In genomic region chr14:58414845-58415244, GRCh38 we compare ENCODE assay signal across 21 cellular contexts. TPM values are rescaled to one million over a fixed set of nuclear protein-coding genes. Genes with fewer than 3 reads are reported as not detected.
DNase-seq lines count a peak whose midpoint lies in the region; ATAC-seq and TF ChIP-seq lines count a peak whose summit lies in the region.
"Had no signal": no experiment of that assay in that cellular context is flagged by ENCODE, and none has a peak within 500 bp of the region (broad histone marks: within the 10 kb centered on the region; RNA-seq: fewer than 3 reads in every experiment).

No MANE protein-coding gene starts in this region.

- 0 out of 2 replicates have a peak, but pooled peaks cover 9% of the 10 kb centered on the region for H4K20me1 ChIP-seq in GM23338 (replicated peaks; ENCODE audit: insufficient read depth)

- H3K9me3 ChIP-seq in BE2C (no peaks in the 10 kb centered on the region; the same call in 1 of the 2 replicates), heart right ventricle (no peaks in the 10 kb centered on the region)
- H3K9me3 ChIP-seq: body of pancreas had no signal

- peaks cover 1% of the 10 kb centered on the region for H3K27me3 Mint-ChIP-seq in GM23338 (ENCODE audit: insufficient read depth, low read depth, poor library complexity)
- H3K27me3 Mint-ChIP-seq: dendritic cell treated with granulocyte-macrophage colony-stimulating factor and Interleukin-4, amounts not matched to agents 40 ng/mL and 50 ng/mL, for 4 days; natural killer cell treated with Interleukin-12 subunit alpha and Interleukin-12 subunit beta and Interleukin-15 and Interleukin-18, amount 100 ng/mL, for 72 hours had no signal

- WGBS in heart right ventricle, 2 donors = 98 to 100% methylated on average over 1 of the region's 1 CpG

- no peaks in the 10 kb centered on the region for H3K9me2 ChIP-seq in GM23338 (ENCODE audit: insufficient read depth)

- TF ChIP-seq CTCF in BE2C (IDR thresholded peaks at IDR 0.05; ENCODE audit: low read depth, low read length) (peak; percentile 20; the same call in 1 of the 2 replicates), GM23338 (conservative IDR thresholded peaks at IDR 0.05; ENCODE audit: low read depth in 2 of 2) (no peak), heart right ventricle (IDR thresholded peaks at IDR 0.05) (no peak)

- H3K9me3 Mint-ChIP-seq in GM23338 = no peaks in the 10 kb centered on the region; the same call in 2 of the 3 replicates
- H3K9me3 Mint-ChIP-seq: natural killer cell treated with Interleukin-12 subunit alpha and Interleukin-12 subunit beta and Interleukin-15 and Interleukin-18, amount 100 ng/mL, for 72 hours had no signal

- H3F3A ChIP-seq in GM23338 (replicated peaks; ENCODE audit: low read depth) = no peaks in the 10 kb centered on the region

- H3K4me1 Mint-ChIP-seq in GM23338 = peaks cover 8% of the 10 kb centered on the region; the same call in 2 of the 3 replicates

- peaks cover 73% of the 10 kb centered on the region for H3K36me3 Mint-ChIP-seq in GM23338 (ENCODE audit: low read depth)

- intact Hi-C loops in heart right ventricle (cut with DNase I) = no loop called here

- H3K27me3 ChIP-seq in BE2C (no peaks in the 10 kb centered on the region), GM23338 (ENCODE audit: insufficient read depth) (no peaks in the 10 kb centered on the region), heart right ventricle (no peaks in the 10 kb centered on the region)
- H3K27me3 ChIP-seq: body of pancreas had no signal

- peaks cover 5% of the 10 kb centered on the region for H3K4me1 ChIP-seq in BE2C
- no peaks in the 10 kb centered on the region for H3K4me1 ChIP-seq in GM23338 (ENCODE audit: insufficient read depth)
- peaks cover 0 to 10% (median 3%) of the 10 kb centered on the region in 9 donors for H3K4me1 ChIP-seq in heart right ventricle
- H3K4me1 ChIP-seq: body of pancreas had no signal

- no peak overlapping the region for H3K27ac Mint-ChIP-seq in GM23338
- H3K27ac Mint-ChIP-seq: natural killer cell treated with Interleukin-12 subunit alpha and Interleukin-12 subunit beta and Interleukin-15 and Interleukin-18, amount 100 ng/mL, for 72 hours had no signal

- H2AFZ ChIP-seq in GM23338 = no peak overlapping the region

- H3K36me3 ChIP-seq in BE2C (peaks cover 74% of the 10 kb centered on the region), GM23338 (ENCODE audit: insufficient read depth) (peaks cover 26% of the 10 kb centered on the region; the same call in 1 of the 2 replicates), heart right ventricle (peaks cover 0 to 89% (median 14%) of the 10 kb centered on the region in 9 donors)

- H3K4me3 ChIP-seq in BE2C (ENCODE audit: low read depth, low read length) (no peak overlapping the region), GM23338 (no peak overlapping the region), heart right ventricle (no peak overlapping the region)
- H3K4me3 ChIP-seq: body of pancreas had no signal

- no peak overlapping the region for H3K4me2 ChIP-seq in GM23338

- DNase-seq in BE2C = no peak
- DNase-seq in GM23338 (ENCODE audit: low spot score) = peak; percentile 8
- peak; percentile 30 for DNase-seq in RKO (ENCODE audit: low spot score)
- peak in 1 of 2 donors; percentile 21 for DNase-seq in heart right ventricle
- DNase-seq in ureter (ENCODE audit: low spot score) = no peak
- DNase-seq in activated CD8-positive, alpha-beta memory T cell treated with anti-CD3 and anti-CD28 coated beads, Interleukin-2, amount 50 U/mL, for 48 hours = no peak
- no peak for DNase-seq in HCEC 1CT
- no peak for DNase-seq in effector CD8-positive, alpha-beta T cell (lab: John Stamatoyannopoulos, UW)
- DNase-seq: activated CD4-positive, CD25-positive, alpha-beta regulatory T cell; activated naive CD4-positive, alpha-beta T cell treated with Interleukin-2 at 50 U/mL for 16 hours; body of pancreas; mammary epithelial cell; NCI-H2081 treated with DMSO at 0.1 percent for 48 hours; NCI-H82; RPMI8226; T-helper 1 cell had no signal

- H3K4me3 Mint-ChIP-seq in GM23338 = no peak overlapping the region
- H3K4me3 Mint-ChIP-seq: dendritic cell treated with granulocyte-macrophage colony-stimulating factor and Interleukin-4, amounts not matched to agents 40 ng/mL and 50 ng/mL, for 4 days; natural killer cell treated with Interleukin-12 subunit alpha and Interleukin-12 subunit beta and Interleukin-15 and Interleukin-18, amount 100 ng/mL, for 72 hours had no signal

- peaks cover 10% of the 10 kb centered on the region for H3K79me2 ChIP-seq in GM23338 (replicated peaks; ENCODE audit: insufficient read depth)

- H3K27ac ChIP-seq in GM23338 (ENCODE audit: low read depth) (no peak overlapping the region), heart right ventricle (no peak overlapping the region)
- H3K27ac ChIP-seq: body of pancreas, HL-60 had no signal

- ATAC-seq in GM23338 (peak; percentile 77), heart right ventricle (peak in 7 of 8 donors; percentile 25 to 82 (median 62))
- ATAC-seq: body of pancreas; natural killer cell treated with Interleukin-12 subunit alpha and Interleukin-12 subunit beta and Interleukin-15 and Interleukin-18, amount 100 ng/mL, for 72 hours had no signal

TF ChIP-seq in GM23338, 12 proteins besides CTCF, POLR2A, EP300 and RAD21 (continues in another document):
- TF ChIP-seq REST (IDR thresholded peaks at IDR 0.05; ENCODE audit: unreplicated experiment) = no peak
- TF ChIP-seq POLR2AphosphoS5 (IDR thresholded peaks at IDR 0.05; ENCODE audit: low read depth) = no peak
- no peak for TF ChIP-seq ETS1 (IDR thresholded peaks at IDR 0.05)
- TF ChIP-seq ZNF114 (CRISPR knock-in tag; IDR thresholded peaks at IDR 0.05) = no peak
- TF ChIP-seq EZH2phosphoT487 (IDR thresholded peaks at IDR 0.05; ENCODE audit: unreplicated experiment) = no peak
- TF ChIP-seq STAT1 (IDR thresholded peaks at IDR 0.05; ENCODE audit: unreplicated experiment) = no peak

RNA-seq across cellular contexts. Expression of gene TIMM9, which starts 12.5 kb away (rescaled TPM):
- polyA plus RNA-seq in BE2C (2012; ENCODE audit: insufficient read depth, insufficient read length, low read depth) = 101 TPM
- total RNA-seq in GM23338 (2014; rRNA removed; shearing (Covaris generic)) = 40.3 and 101 TPM in 2 replicates
- polyA plus RNA-seq in GM23338 (2016; fragmentation: Nextera tagmentation; extraction: Ambion mirVana) = 124 and 146 TPM in 2 replicates
- total RNA-seq in heart right ventricle = 10 to 100 TPM; 24.6 to 39.3 (median 26.3) TPM
- 10 to 100 TPM; 23.8 to 46.9 TPM for polyA plus RNA-seq in heart right ventricle
- total RNA-seq in ureter = 39.4 TPM

RNA-seq across cellular contexts. Expression of gene KIAA0586, which starts 12.7 kb away (rescaled TPM):
- polyA plus RNA-seq in BE2C (2012; ENCODE audit: insufficient read depth, insufficient read length, low read depth) = 8.6 TPM
- 23.7 and 26.0 TPM in 2 replicates for total RNA-seq in GM23338 (2014; rRNA removed; shearing (Covaris generic))
- polyA plus RNA-seq in GM23338 (2016; fragmentation: Nextera tagmentation; extraction: Ambion mirVana) = 15.3 and 22.2 TPM in 2 replicates
- 10 to 100 TPM in 9 of 10 donors, 1 to 10 TPM in 1; 8.0 to 15.9 (median 12.4) TPM for total RNA-seq in heart right ventricle
- polyA plus RNA-seq in heart right ventricle = 1 to 10 TPM; 3.8 to 6.3 TPM
- total RNA-seq in ureter = 21.7 TPM

RNA-seq across cellular contexts. Expression of gene TOMM20L, which starts 19.1 kb away (rescaled TPM):
- polyA plus RNA-seq in BE2C (2012; ENCODE audit: insufficient read depth, insufficient read length, low read depth) = 1.1 TPM
- not detected in 2 replicates for total RNA-seq in GM23338 (2014; rRNA removed; shearing (Covaris generic))
- polyA plus RNA-seq in GM23338 (2016; fragmentation: Nextera tagmentation; extraction: Ambion mirVana) (not detected in 2 replicates), heart right ventricle (not detected)
- total RNA-seq in heart right ventricle (not detected), ureter (not detected)
- total RNA-seq: fibroblast of lung; mammary epithelial cell; natural killer cell treated with Interleukin-12 subunit alpha and Interleukin-12 subunit beta and Interleukin-15 and Interleukin-18, amount 100 ng/mL, for 72 hours; pulmonary artery endothelial cell had no signal
- polyA plus RNA-seq: fibroblast of lung, mammary epithelial cell had no signal

Comparison
In these comparisons a context has a peak if more than half of its experiments do, and no peak if none do; other contexts are left out.
1. DNase-seq: peak in GM23338 (single experiment) and RKO (single experiment); none in BE2C (single experiment), ureter (single experiment), activated CD8-positive, alpha-beta memory T cell treated with anti-CD3 and anti-CD28 coated beads, Interleukin-2, amount 50 U/mL, for 48 hours (single experiment), HCEC 1CT (single experiment) and effector CD8-positive, alpha-beta T cell (single experiment).